In genomic region chr12:31880340-31880739, GRCh38 we compare ENCODE assay signal across 1 cellular context.
TF ChIP-seq lines count a peak whose summit lies in the region.

No MANE protein-coding gene starts in this region.

TF ChIP-seq in HEK293, 187 proteins besides CTCF, POLR2A, EP300 and RAD21 (continued from another document):
- TF ChIP-seq ZSCAN18 (tag by site-specific recombination; IDR thresholded peaks at IDR 0.05) = no peak
